Comparison of ENCODE assay signal across 14 cellular contexts in the genomic region with DNA sequence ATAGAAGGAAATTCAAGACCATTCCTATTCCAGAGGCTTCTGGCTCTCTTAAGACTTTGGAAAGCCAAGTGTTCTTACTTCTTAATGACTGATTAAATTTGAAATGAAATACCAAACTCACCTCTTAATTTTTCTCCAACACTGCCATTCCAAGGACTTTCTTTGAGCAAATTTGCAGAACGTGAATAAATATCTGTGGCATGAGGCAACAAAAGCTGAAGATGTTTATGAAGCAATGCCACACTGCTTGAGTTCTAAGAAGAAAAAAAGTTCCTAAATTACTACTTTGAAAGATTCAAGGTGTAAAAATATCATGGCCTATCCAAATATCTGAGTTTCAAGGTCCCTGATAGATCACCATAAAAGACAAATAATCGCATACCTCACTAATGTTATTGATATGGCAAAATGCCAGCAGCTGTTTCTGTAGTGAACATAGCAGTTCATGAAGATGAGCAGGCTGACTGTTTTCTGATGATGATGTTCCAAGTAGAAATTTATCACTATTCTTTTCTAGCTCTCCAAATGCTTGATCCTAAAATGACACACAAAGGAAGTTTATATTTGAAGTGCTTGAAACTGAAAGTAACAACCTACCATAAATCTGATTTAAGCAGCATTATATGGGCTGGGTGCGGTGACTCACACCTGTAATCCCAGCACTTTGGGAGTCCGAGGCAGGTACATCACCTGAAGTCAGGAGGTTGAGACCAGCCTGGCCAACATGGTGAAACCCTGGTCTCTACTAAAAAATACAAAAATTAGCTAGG.
DNase-seq lines count a peak whose midpoint lies in the region; ATAC-seq, FAIRE-seq and TF ChIP-seq lines count a peak whose summit lies in the region.
"Had no signal": no experiment of that assay in that cellular context is flagged by ENCODE, and none has a peak within 500 bp of the region (broad histone marks: within the 10 kb centered on the region; RNA-seq: fewer than 3 reads in every experiment).

No MANE protein-coding gene starts in this region.

- H3K27me3 ChIP-seq in testis, result no peaks in the 10 kb centered on the region
- H3K27me3 ChIP-seq: right atrium auricular region had no signal

- CTCF ChIA-PET in T-cell (lab: Charles Lee), result interaction anchor here in 1 of 2 donors (0.7 kb wide), 1 partner anchor 23 kb away, joined by 7 read pairs; no protein-coding TSS in a partner anchor

- peak overlapping the region; percentile 46 to 83 for H3K27ac Mint-ChIP-seq in T-cell
- H3K27ac Mint-ChIP-seq in natural killer cell treated with Interleukin-12 subunit alpha and Interleukin-12 subunit beta and Interleukin-15 and Interleukin-18, amount 100 ng/mL, for 72 hours, result peak overlapping the region; percentile 7 to 22
- H3K27ac Mint-ChIP-seq: stimulated activated naive B cell treated with anti-CD40 and anti-IgM and Interleukin-4, amounts not matched to agents 10 μg/mL and 1 μg/mL and 100 μg/mL, for 72 hours had no signal

- TF ChIP-seq CTCF in testis (IDR thresholded peaks at IDR 0.05), result no peak

- no peaks in the 10 kb centered on the region for H3K27me3 Mint-ChIP-seq in T-cell
- H3K27me3 Mint-ChIP-seq in natural killer cell treated with Interleukin-12 subunit alpha and Interleukin-12 subunit beta and Interleukin-15 and Interleukin-18, amount 100 ng/mL, for 72 hours, result no peaks in the 10 kb centered on the region
- H3K27me3 Mint-ChIP-seq: stimulated activated naive B cell treated with anti-CD40 and anti-IgM and Interleukin-4, amounts not matched to agents 10 μg/mL and 1 μg/mL and 100 μg/mL, for 72 hours had no signal

- no peak for ATAC-seq in T-cell (replicated peaks in 1 of 4)
- no peak for ATAC-seq in natural killer cell treated with Interleukin-12 subunit alpha and Interleukin-12 subunit beta and Interleukin-15 and Interleukin-18, amount 100 ng/mL, for 72 hours
- ATAC-seq in left lobe of liver, result no peak
- ATAC-seq: stimulated activated naive B cell treated with anti-CD40 and anti-IgM and Interleukin-4, amounts not matched to agents 10 μg/mL and 1 μg/mL and 100 μg/mL, for 72 hours had no signal

- POLR2A ChIA-PET in T-cell (lab: Charles Lee), result interaction anchor here (0.6 to 1.0 kb wide), 5 partner anchors 11 to 642 kb away, joined by 3 to 8 read pairs (median 5); no protein-coding TSS in a partner anchor

- H3K4me1 Mint-ChIP-seq in T-cell, result peaks cover 13 to 27% (median 13%) of the 10 kb centered on the region in 3 donors
- peaks cover 3 to 6% of the 10 kb centered on the region in 2 donors for H3K4me1 Mint-ChIP-seq in natural killer cell treated with Interleukin-12 subunit alpha and Interleukin-12 subunit beta and Interleukin-15 and Interleukin-18, amount 100 ng/mL, for 72 hours (ENCODE audit: low read depth in 2 of 2)

- DNase-seq in GM12891 (ENCODE audit: insufficient read length, low spot score) (no peak), T-cell (no peak), amniotic epithelial cell (ENCODE audit: low read depth) (peak; percentile 37), left lobe of liver (ENCODE audit: low spot score) (no peak), testis (no peak)
- DNase-seq in natural killer cell treated with Interleukin-12 subunit alpha and Interleukin-12 subunit beta and Interleukin-15 and Interleukin-18, amount 100 ng/mL, for 72 hours (ENCODE audit: low spot score), result no peak
- no peak for DNase-seq in stimulated activated naive CD4-positive, alpha-beta T cell (lab: John Stamatoyannopoulos, UW)
- DNase-seq: C1 segment of cervical spinal cord; NCI-H2171 treated with DMSO at 0.1 percent for 48 hours; Right ventricle myocardium superior; stimulated activated naive B cell treated with anti-CD40 and anti-IgM and Interleukin-4, amounts not matched to agents 10 μg/mL and 1 μg/mL and 100 μg/mL, for 72 hours had no signal

- no peaks in the 10 kb centered on the region for H3K9me3 ChIP-seq in testis
- H3K9me3 ChIP-seq: HAP-1, right atrium auricular region had no signal

- H3K4me1 ChIP-seq in testis, result no peaks in the 10 kb centered on the region
- H3K4me1 ChIP-seq: HAP-1, right atrium auricular region had no signal

- intact Hi-C loops in testis (cut with DNase I; ENCODE audit: low total_unique reads), result no loop called here

- H3K27ac ChIP-seq in testis, result no peak overlapping the region
- H3K27ac ChIP-seq: right atrium auricular region had no signal

- H3K9me3 Mint-ChIP-seq in T-cell, result no peaks in the 10 kb centered on the region
- H3K9me3 Mint-ChIP-seq in natural killer cell treated with Interleukin-12 subunit alpha and Interleukin-12 subunit beta and Interleukin-15 and Interleukin-18, amount 100 ng/mL, for 72 hours, result no peaks in the 10 kb centered on the region
- H3K9me3 Mint-ChIP-seq: stimulated activated naive B cell treated with anti-CD40 and anti-IgM and Interleukin-4, amounts not matched to agents 10 μg/mL and 1 μg/mL and 100 μg/mL, for 72 hours; T-helper 2 cell treated with Interferon-gamma antibody and Interleukin-4, amounts not matched to agents 5 μg/mL and 100 μg/mL, for 36 hours had no signal

- H3K36me3 ChIP-seq in testis (ENCODE audit: low read depth, missing control alignments), result no peaks in the 10 kb centered on the region

- no peak overlapping the region for H3K4me3 Mint-ChIP-seq in T-cell
- H3K4me3 Mint-ChIP-seq in natural killer cell treated with Interleukin-12 subunit alpha and Interleukin-12 subunit beta and Interleukin-15 and Interleukin-18, amount 100 ng/mL, for 72 hours, result no peak overlapping the region
- H3K4me3 Mint-ChIP-seq: stimulated activated naive B cell treated with anti-CD40 and anti-IgM and Interleukin-4, amounts not matched to agents 10 μg/mL and 1 μg/mL and 100 μg/mL, for 72 hours; T-helper 2 cell treated with Interferon-gamma antibody and Interleukin-4, amounts not matched to agents 5 μg/mL and 100 μg/mL, for 36 hours had no signal

- TF ChIP-seq POLR2A in GM12891 (IDR thresholded peaks at IDR 0.05; ENCODE audit: low read depth, low read length) (no peak), testis (IDR thresholded peaks at IDR 0.05) (no peak)

- H3K4me3 ChIP-seq in testis, result no peak overlapping the region
- H3K4me3 ChIP-seq: HAP-1, right atrium auricular region had no signal

- peak; percentile 47 for FAIRE-seq in GM12891 (lab: Jason Lieb, UNC)

- 86 to 92% methylated on average over 4 of the region's 4 CpGs for WGBS in testis, 2 donors

- peaks cover 63% of the 10 kb centered on the region for H3K36me3 Mint-ChIP-seq in T-cell
- H3K36me3 Mint-ChIP-seq in natural killer cell treated with Interleukin-12 subunit alpha and Interleukin-12 subunit beta and Interleukin-15 and Interleukin-18, amount 100 ng/mL, for 72 hours, result peaks cover 12% of the 10 kb centered on the region

TF ChIP-seq in GM12891, 5 proteins besides CTCF, POLR2A, EP300 and RAD21:
- TF ChIP-seq PAX5 (IDR thresholded peaks at IDR 0.05; ENCODE audit: insufficient read depth, low read length, severe bottlenecking) (no peak), POU2F2 (IDR thresholded peaks at IDR 0.05; ENCODE audit: low read depth, low read length) (no peak), TAF1 (IDR thresholded peaks at IDR 0.05; ENCODE audit: low read depth, low read length) (no peak), POLR2AphosphoS5 (IDR thresholded peaks at IDR 0.05; ENCODE audit: low read depth, low read length) (no peak), SPI1 (IDR thresholded peaks at IDR 0.05; ENCODE audit: low read depth, low read length) (no peak)
